In the genomic region with DNA sequence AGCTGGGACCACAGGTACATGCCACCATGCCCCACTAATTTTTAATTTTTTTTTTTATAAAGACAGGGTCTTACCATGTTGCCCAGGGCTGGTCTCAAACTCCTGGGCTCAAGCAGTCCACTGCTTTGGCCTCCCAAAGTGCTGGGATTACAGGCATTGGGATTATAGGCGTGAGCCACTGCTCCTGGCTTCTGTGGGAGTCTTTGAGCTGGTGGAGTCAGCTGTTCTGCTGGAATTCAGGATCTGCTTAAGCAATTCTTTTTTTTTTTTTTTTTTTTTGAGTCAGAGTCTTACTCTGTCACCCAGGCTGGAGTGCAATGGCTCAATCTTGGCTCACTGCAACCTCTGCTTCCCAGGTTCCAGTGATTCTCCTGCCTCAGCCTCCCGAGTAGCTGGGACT, we compare ENCODE assay signal across 2 cellular contexts. TPM values are rescaled to one million over a fixed set of nuclear protein-coding genes. Genes with fewer than 3 reads are reported as not detected.
"Had no signal": no experiment of that assay in that cellular context is flagged by ENCODE, and none has a peak within 500 bp of the region (broad histone marks: within the 10 kb centered on the region; RNA-seq: fewer than 3 reads in every experiment).

No MANE protein-coding gene starts in this region.

RNA-seq across cellular contexts. Expression of gene AURKB, which starts 41.0 kb away (rescaled TPM):
- total RNA-seq: body of pancreas had no signal
- polyA plus RNA-seq: aorta had no signal
